Comparison of ENCODE assay signal across 16 cellular contexts in genomic region chr1:201127755-201128455, GRCh38. TPM values are rescaled to one million over a fixed set of nuclear protein-coding genes. Genes with fewer than 3 reads are reported as not detected.
A peak's percentile ranks its signal among the peaks of the same experiment; 100 is the strongest.
DNase-seq lines count a peak whose midpoint lies in the region; FAIRE-seq and TF ChIP-seq lines count a peak whose summit lies in the region.
"Had no signal": no experiment of that assay in that cellular context is flagged by ENCODE, and none has a peak within 500 bp of the region (broad histone marks: within the 10 kb centered on the region; RNA-seq: fewer than 3 reads in every experiment).

No MANE protein-coding gene starts in this region.

- no peak for TF ChIP-seq EP300 in H1 (IDR thresholded peaks at IDR 0.05; ENCODE audit: borderline replicate concordance in 1 of 2, low read depth in 2 of 2, low read length in 2 of 2)

- H2BK15ac ChIP-seq in H1 (ENCODE audit: low read length) (peak overlapping the region; percentile 88), neuronal stem cell (ENCODE audit: low read length) (no peak overlapping the region)

- H3K79me1 ChIP-seq in H1 (ENCODE audit: low read depth, low read length) (no peaks in the 10 kb centered on the region), neuronal stem cell (ENCODE audit: low read depth, low read length) (no peaks in the 10 kb centered on the region)

- H3K23ac ChIP-seq in H1 (ENCODE audit: insufficient read length) (no peak overlapping the region), neuronal stem cell (ENCODE audit: low read depth, low read length, poor library complexity) (peak overlapping the region; percentile 60)

- TF ChIP-seq RAD21 in H1 (IDR thresholded peaks at IDR 0.05 in 1 of 2, conservative IDR thresholded peaks at IDR 0.05 in 1 of 2; ENCODE audit: low read depth in 2 of 2, low read length in 2 of 2) = no peak

- TF ChIP-seq CTCF in H1 (IDR thresholded peaks at IDR 0.05; ENCODE audit: control extremely low read depth in 1 of 3, insufficient read depth in 1 of 3, low read depth in 1 of 3, low read length in 3 of 3) (no peak), GM13977 (IDR thresholded peaks at IDR 0.05; ENCODE audit: extremely low read depth, insufficient read depth, missing control alignments) (no peak)

- no peak overlapping the region for H4K5ac ChIP-seq in H1 (ENCODE audit: insufficient read length, low read depth, low read length)

- no peak overlapping the region for H2AK5ac ChIP-seq in H1 (ENCODE audit: low read depth, low read length)
- peak overlapping the region; percentile 96 for H2AK5ac ChIP-seq in neuronal stem cell (ENCODE audit: low read depth, low read length)

- H3K14ac ChIP-seq in H1 (ENCODE audit: insufficient read length) (no peak overlapping the region), neuronal stem cell (ENCODE audit: low read length) (peak overlapping the region; percentile 78)

- H3K27me3 ChIP-seq in H1 (replicated peaks in 1 of 4; ENCODE audit: control insufficient read depth in 3 of 4, extremely low read depth in 1 of 4, insufficient read depth in 3 of 4, low read length in 3 of 4) (no peaks in the 10 kb centered on the region; a peak in 1 of 7 replicates), neuronal stem cell (ENCODE audit: control insufficient read depth in 3 of 3, insufficient read depth in 3 of 3, low read depth in 1 of 3, low read length in 3 of 3) (peaks cover 0 to 38% (median 0%) of the 10 kb centered on the region in 3 experiments)
- H3K27me3 ChIP-seq: colonic mucosa had no signal

- H3K4ac ChIP-seq in H1 (replicated peaks; ENCODE audit: insufficient read length, low read depth, low read length) (peak overlapping the region; percentile 57), neuronal stem cell (ENCODE audit: low read length) (no peak overlapping the region)

- H3K23me2 ChIP-seq in H1 (ENCODE audit: low read depth, low read length) = no peaks in the 10 kb centered on the region

- H3K4me2 ChIP-seq in H1 (ENCODE audit: insufficient read depth in 1 of 2, low read depth in 2 of 2, low read length in 2 of 2) (0 out of 4 replicates have a peak overlapping the region, but pooled peaks of 1 of the 2 experiments have one; percentile 1), neuronal stem cell (ENCODE audit: insufficient read depth, low read length, poor library complexity, severe bottlenecking) (no peak overlapping the region)

- 91% methylated on average over 10 of the region's 17 CpGs; no CpG with 5 or more reads in 1 of the 2 experiments for WGBS in H1 (ENCODE audit: extremely low coverage in 1 of 2, insufficient coverage in 1 of 2, insufficient read length in 1 of 2, insufficient replicate concordance in 2 of 2, low coverage in 1 of 2, low lambda C conversion rate in 2 of 2, missing lambda C conversion rate in 1 of 2), 2 experiments
- WGBS in neuronal stem cell (ENCODE audit: extremely low coverage in 2 of 2, insufficient read length in 2 of 2, insufficient replicate concordance in 1 of 2), 2 donors = no CpG with 5 or more reads among the region's 17 CpGs

- H4K8ac ChIP-seq in H1 (ENCODE audit: extremely low read depth, insufficient read depth, low read length) = no peak overlapping the region
- no peak overlapping the region for H4K8ac ChIP-seq in neuronal stem cell (ENCODE audit: low read depth, low read length)

- H2BK5ac ChIP-seq in H1 (ENCODE audit: low read depth, low read length) (no peak overlapping the region), neuronal stem cell (ENCODE audit: low read length) (no peak overlapping the region)

- H2BK12ac ChIP-seq in H1 (ENCODE audit: low read depth, low read length) (0 out of 2 replicates have a peak overlapping the region, but pooled peaks have one; percentile 19), neuronal stem cell (ENCODE audit: low read length) (peak overlapping the region; percentile 43)

- H3K79me2 ChIP-seq in H1 (ENCODE audit: control insufficient read depth in 1 of 2, insufficient read depth in 2 of 2, low read length in 2 of 2) = no peaks in the 10 kb centered on the region

- CTCF ChIA-PET in H1 (lab: Charles Lee; ENCODE audit: partially characterized antibody) = interaction anchor here (0.6 to 4.9 kb wide), 12 partner anchors 9 to 377 kb away, joined by 3 to 19 read pairs (median 3); no protein-coding TSS in a partner anchor

- POLR2A ChIA-PET in H1 (lab: Charles Lee; ENCODE audit: partially characterized antibody) = interaction anchor here (1.0 to 4.3 kb wide), 3 partner anchors 9 to 12 kb away, joined by 3 to 13 read pairs (median 4); no protein-coding TSS in a partner anchor

- H3K9me3 ChIP-seq in H1 (ENCODE audit: insufficient read depth in 2 of 2, low read depth in 1 of 2, low read length in 1 of 2) = no peaks in the 10 kb centered on the region
- no peaks in the 10 kb centered on the region for H3K9me3 ChIP-seq in neuronal stem cell (replicated peaks in 1 of 2; ENCODE audit: control insufficient read depth in 2 of 2, insufficient read depth in 1 of 2, low read depth in 1 of 2, low read length in 2 of 2)
- H3K9me3 ChIP-seq: colonic mucosa, gastrocnemius medialis, left lung had no signal

- DNase-seq in EL (peak; percentile 13), LHCN-M2 (ENCODE audit: low read depth) (peak; percentile 54), H1 (ENCODE audit: low read depth in 1 of 2, low spot score in 2 of 2) (peak in 1 of 2 experiments; percentile 53), neuronal stem cell (ENCODE audit: low spot score) (no peak), NCI-H2171 treated with DMSO at 0.1 percent for 48 hours (lab: John Stamatoyannopoulos, UW) (no peak), GM13977 (ENCODE audit: low spot score) (no peak), NCI-H526 (lab: John Stamatoyannopoulos, UW) (no peak)
- DNase-seq: gastrocnemius medialis; NCI-H187 treated with DMSO at 0.1 percent for 48 hours; SIG-M5; stimulated activated CD4-positive, alpha-beta T cell treated with anti-CD3 and anti-CD28 coated beads, Interleukin-4, amount 100 ng/mL, for 24 hours had no signal

- H2BK20ac ChIP-seq in H1 (ENCODE audit: low read length) = no peak overlapping the region

- H3K4me3 ChIP-seq in H1 (ENCODE audit: extremely low read depth in 1 of 4, insufficient read depth in 2 of 4, low read depth in 3 of 4, low read length in 4 of 4) (no peak overlapping the region), neuronal stem cell (ENCODE audit: low read length in 2 of 2) (no peak overlapping the region)
- H3K4me3 ChIP-seq: colonic mucosa, gastrocnemius medialis, left lung had no signal

- peak overlapping the region; percentile 51; the same call in 1 of the 2 replicates for H3K18ac ChIP-seq in H1 (ENCODE audit: extremely low read depth, low read length)
- H3K18ac ChIP-seq in neuronal stem cell (ENCODE audit: low read length) = peak overlapping the region; percentile 82

- H4K91ac ChIP-seq in H1 (replicated peaks; ENCODE audit: insufficient read length, low read length) (no peak overlapping the region), neuronal stem cell (ENCODE audit: low read depth, low read length, poor library complexity) (no peak overlapping the region)

- H2BK120ac ChIP-seq in H1 (replicated peaks; ENCODE audit: low read depth, low read length) (no peak overlapping the region), neuronal stem cell (ENCODE audit: low read depth, low read length) (no peak overlapping the region)

- H2AFZ ChIP-seq in H1 (ENCODE audit: low read length) (no peak overlapping the region), neuronal stem cell (ENCODE audit: low read length) (no peak overlapping the region)

- in situ Hi-C loops in GM13977 (cut with MboI; ENCODE audit: low pct_unique_long_range_greater_than_20kb, low sequenced_read_pairs, unreplicated experiment) = no loop called here

- no peak for TF ChIP-seq POLR2A in H1 (IDR thresholded peaks at IDR 0.05; ENCODE audit: control extremely low read depth in 1 of 2, low read depth in 2 of 2, low read length in 2 of 2)

- FAIRE-seq in H1 (lab: Jason Lieb, UNC) = no peak
- FAIRE-seq: endometrium had no signal

- no peak overlapping the region for H3K9ac ChIP-seq in H1 (replicated peaks in 1 of 4; ENCODE audit: extremely low read depth in 1 of 4, low read depth in 3 of 4, low read length in 3 of 4)
- H3K9ac ChIP-seq in neuronal stem cell (ENCODE audit: low read depth, low read length, poor library complexity) = no peak overlapping the region

- H3K36me3 ChIP-seq in H1 (ENCODE audit: control insufficient read depth in 2 of 4, insufficient read depth in 4 of 4, low read length in 3 of 4) (no peaks in the 10 kb centered on the region), neuronal stem cell (replicated peaks in 1 of 2; ENCODE audit: control insufficient read depth in 2 of 2, insufficient read depth in 2 of 2, low read length in 2 of 2) (no peaks in the 10 kb centered on the region)
- H3K36me3 ChIP-seq: colonic mucosa, gastrocnemius medialis, left lung had no signal

- H3K27ac ChIP-seq in H1 (ENCODE audit: low read depth, low read length) (no peak overlapping the region), neuronal stem cell (replicated peaks; ENCODE audit: low read length) (no peak overlapping the region)
- H3K27ac ChIP-seq: colonic mucosa, left lung had no signal

- no peak overlapping the region for H3K56ac ChIP-seq in H1 (replicated peaks; ENCODE audit: insufficient read length, low read depth, low read length)

- H3K4me1 ChIP-seq in H1 (replicated peaks in 1 of 4; ENCODE audit: control insufficient read depth in 3 of 4, insufficient read depth in 4 of 4, low read length in 3 of 4) = peaks cover 3 to 11% (median 9%) of the 10 kb centered on the region in 4 experiments
- H3K4me1 ChIP-seq in neuronal stem cell (ENCODE audit: control insufficient read depth in 2 of 2, insufficient read depth in 1 of 2, low read depth in 1 of 2, low read length in 2 of 2) = peaks cover 0 to 6% of the 10 kb centered on the region in 2 donors
- H3K4me1 ChIP-seq: colonic mucosa, left lung had no signal

- no peaks in the 10 kb centered on the region for H4K20me1 ChIP-seq in H1 (replicated peaks in 1 of 2; ENCODE audit: control insufficient read depth in 1 of 2, insufficient read depth in 2 of 2, low read length in 2 of 2)

RNA-seq across cellular contexts. Expression of gene ASCL5, which starts 0.9 kb away (rescaled TPM):
- total RNA-seq in LHCN-M2 (2014; rRNA removed) = not detected in 2 replicates
- polyA plus RNA-seq in LHCN-M2 (2012) = not detected
- total RNA-seq in H1 (2021; fragmentation: NEBNext Ultra II Directional; extraction: Animal tissue kit (Norgen Biotek cat#: 25700)) = 0.41 and 0.44 TPM in 2 replicates
- 0.29 and 0.31 TPM in 2 replicates for polyA plus RNA-seq in H1 (2011; rRNA removed)
- polyA plus RNA-seq in H1 (2011; cell fraction: cytosol; rRNA removed) = 0.13 TPM
- 0.33 TPM for polyA plus RNA-seq in H1 (2011; cell fraction: nucleus; rRNA removed)
- polyA plus RNA-seq in H1 (2012, experiment 1 of 2) = 0.21 to 0.52 TPM (median 0.34 TPM) in 4 replicates
- polyA plus RNA-seq in H1 (2012, experiment 2 of 2) = 0.30 TPM
- 0.10 TPM for polyA plus RNA-seq in H1 (2013, experiment 1 of 2)
- 0.09 TPM for polyA plus RNA-seq in H1 (2013, experiment 2 of 2)
- polyA minus RNA-seq in H1 (2011; rRNA and poly(A)+ RNA removed) = not detected in 2 replicates
- not detected for polyA minus RNA-seq in H1 (2011; cell fraction: cytosol; rRNA and poly(A)+ RNA removed)
- 0.40 TPM for polyA minus RNA-seq in H1 (2011; cell fraction: nucleus; rRNA and poly(A)+ RNA removed)
- polyA plus RNA-seq in neuronal stem cell (2013, experiment 1 of 2) = 0.04 TPM
- polyA plus RNA-seq in neuronal stem cell (2013, experiment 2 of 2) = 0.03 TPM
- total RNA-seq: colonic mucosa; gastrocnemius medialis; T-helper 2 cell treated with Interferon-gamma antibody and Interleukin-4, amounts not matched to agents 100 ng/mL and 5 ng/mL, for 36 hours had no signal

RNA-seq across cellular contexts. Expression of gene CACNA1S, which starts 15.7 kb away (rescaled TPM):
- total RNA-seq in LHCN-M2 (2014; rRNA removed) = 0.17 TPM in 1 of 2 replicates, not detected in the other
- polyA plus RNA-seq in LHCN-M2 (2012) = 0.06 TPM
- not detected in 2 replicates for total RNA-seq in H1 (2021; fragmentation: NEBNext Ultra II Directional; extraction: Animal tissue kit (Norgen Biotek cat#: 25700))
- polyA plus RNA-seq in H1 (2011; rRNA removed) = 0.06 and 0.08 TPM in 2 replicates
- polyA plus RNA-seq in H1 (2011; cell fraction: cytosol; rRNA removed) = 0.08 TPM
- polyA plus RNA-seq in H1 (2011; cell fraction: nucleus; rRNA removed) = 0.16 TPM
- 0.03 to 0.05 TPM (median 0.03 TPM) in 3 of 4 replicates, not detected in the other for polyA plus RNA-seq in H1 (2012, experiment 1 of 2)
- not detected for polyA plus RNA-seq in H1 (2012, experiment 2 of 2)
- polyA plus RNA-seq in H1 (2013, experiment 1 of 2) = 0.02 TPM
- polyA plus RNA-seq in H1 (2013, experiment 2 of 2) = 0.02 TPM
- polyA minus RNA-seq in H1 (2011; rRNA and poly(A)+ RNA removed) = 0.15 and 0.22 TPM in 2 replicates
- not detected for polyA minus RNA-seq in H1 (2011; cell fraction: cytosol; rRNA and poly(A)+ RNA removed)
- polyA minus RNA-seq in H1 (2011; cell fraction: nucleus; rRNA and poly(A)+ RNA removed) = 0.20 TPM
- polyA plus RNA-seq in neuronal stem cell (2013, experiment 1 of 2) = 0.17 TPM
- polyA plus RNA-seq in neuronal stem cell (2013, experiment 2 of 2) = 0.21 TPM
- total RNA-seq: colonic mucosa; T-helper 2 cell treated with Interferon-gamma antibody and Interleukin-4, amounts not matched to agents 100 ng/mL and 5 ng/mL, for 36 hours had no signal
- polyA plus RNA-seq: BJ had no signal

RNA-seq across cellular contexts. Expression of gene TMEM9, which starts 26.4 kb away (rescaled TPM):
- 105 and 114 TPM in 2 replicates for total RNA-seq in LHCN-M2 (2014; rRNA removed)
- 94.6 TPM for polyA plus RNA-seq in LHCN-M2 (2012)
- 79.9 and 83.2 TPM in 2 replicates for total RNA-seq in H1 (2021; fragmentation: NEBNext Ultra II Directional; extraction: Animal tissue kit (Norgen Biotek cat#: 25700))
- 181 and 202 TPM in 2 replicates for polyA plus RNA-seq in H1 (2011; rRNA removed)
- 193 TPM for polyA plus RNA-seq in H1 (2011; cell fraction: cytosol; rRNA removed)
- 404 TPM for polyA plus RNA-seq in H1 (2011; cell fraction: nucleus; rRNA removed)
- 71.3 to 146 TPM (median 132 TPM) in 4 replicates for polyA plus RNA-seq in H1 (2012, experiment 1 of 2)
- 179 TPM for polyA plus RNA-seq in H1 (2012, experiment 2 of 2)
- 79.7 TPM for polyA plus RNA-seq in H1 (2013, experiment 1 of 2)
- polyA plus RNA-seq in H1 (2013, experiment 2 of 2) = 94.6 TPM
- 189 and 196 TPM in 2 replicates for polyA minus RNA-seq in H1 (2011; rRNA and poly(A)+ RNA removed)
- polyA minus RNA-seq in H1 (2011; cell fraction: cytosol; rRNA and poly(A)+ RNA removed) = 42.0 TPM
- polyA minus RNA-seq in H1 (2011; cell fraction: nucleus; rRNA and poly(A)+ RNA removed) = 55.3 TPM
- 72.8 TPM for polyA plus RNA-seq in neuronal stem cell (2013, experiment 1 of 2)
- polyA plus RNA-seq in neuronal stem cell (2013, experiment 2 of 2) = 72.0 TPM

Comparison
In these comparisons a context has a peak if more than half of its experiments do, and no peak if none do; other contexts are left out.
1. DNase-seq: peak in EL (single experiment) and LHCN-M2 (single experiment); none in neuronal stem cell (single experiment), NCI-H2171 treated with DMSO at 0.1 percent for 48 hours (single experiment), GM13977 (single experiment) and NCI-H526 (0 of 2).